In the genomic region with DNA sequence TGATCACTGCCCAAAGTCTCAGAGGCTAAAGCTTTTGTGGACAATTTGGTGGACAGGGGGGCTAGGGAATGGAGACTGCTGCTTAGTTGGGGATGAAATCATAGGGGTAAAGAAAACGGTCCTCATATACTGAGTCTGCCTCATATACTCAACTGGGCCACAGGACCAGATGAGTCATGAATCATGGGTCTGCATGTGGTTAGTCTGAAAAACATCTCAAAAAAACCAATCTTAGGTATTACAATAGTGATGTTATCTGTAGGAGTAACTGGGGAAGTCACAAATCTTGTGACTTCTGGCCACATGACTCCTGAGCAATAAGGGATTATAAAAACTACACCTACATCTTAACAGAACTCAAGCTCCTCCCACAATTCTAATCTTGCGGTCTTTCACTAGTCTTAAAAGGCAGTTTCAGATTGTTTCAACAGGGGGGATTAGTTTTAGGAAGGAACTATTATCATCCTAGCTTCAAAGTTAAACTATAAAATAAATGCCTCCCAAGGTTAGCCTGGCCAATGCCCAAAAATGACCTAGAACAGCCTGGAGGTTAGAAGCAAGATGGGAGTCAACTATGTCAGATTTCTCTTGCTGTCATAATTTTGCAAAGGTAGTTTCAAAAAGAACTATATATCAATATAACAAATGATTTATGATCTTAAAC, we compare ENCODE assay signal across 11 cellular contexts. TPM values are rescaled to one million over a fixed set of nuclear protein-coding genes. Genes with fewer than 3 reads are reported as not detected.
DNase-seq lines count a peak whose midpoint lies in the region; ATAC-seq and TF ChIP-seq lines count a peak whose summit lies in the region.
"Had no signal": no experiment of that assay in that cellular context is flagged by ENCODE, and none has a peak within 500 bp of the region (broad histone marks: within the 10 kb centered on the region; RNA-seq: fewer than 3 reads in every experiment).

No MANE protein-coding gene starts in this region.

- peaks cover 4% of the 10 kb centered on the region for H3K36me3 ChIP-seq in CD4-positive, CD25-positive, alpha-beta regulatory T cell (ENCODE audit: control insufficient read depth, insufficient read depth, low read length)
- no peaks in the 10 kb centered on the region for H3K36me3 ChIP-seq in testis (ENCODE audit: low read depth, missing control alignments)
- H3K36me3 ChIP-seq: stomach had no signal

- ATAC-seq in CD4-positive, CD25-positive, alpha-beta regulatory T cell (ENCODE audit: low read depth in 2 of 2) = peak; percentile 94 to 95
- ATAC-seq in GM19468 (IDR thresholded peaks at IDR 0.05; ENCODE audit: extremely low read depth, unreplicated experiment) (peak; percentile 54), HG03520 (IDR thresholded peaks at IDR 0.05; ENCODE audit: unreplicated experiment) (peak; percentile 58)
- ATAC-seq in activated naive CD8-positive, alpha-beta T cell treated with anti-CD3 and anti-CD28 coated beads, Interleukin-2, amount 10 ng/mL, durations not matched to agents 7 days and 5 days (ENCODE audit: low read depth) = peak; percentile 65

- TF ChIP-seq POLR2A in testis (IDR thresholded peaks at IDR 0.05) = no peak

- POLR2A ChIA-PET in activated naive CD8-positive, alpha-beta T cell treated with anti-CD3 and anti-CD28 coated beads, Interleukin-2, amount 10 ng/mL, durations not matched to agents 7 days and 5 days (lab: Charles Lee) = no interaction called here

- H3K4me1 ChIP-seq in CD4-positive, CD25-positive, alpha-beta regulatory T cell (ENCODE audit: control insufficient read depth, insufficient read depth, low read length, poor library complexity, severe bottlenecking) = peaks cover 5% of the 10 kb centered on the region
- H3K4me1 ChIP-seq in testis = no peaks in the 10 kb centered on the region

- no peaks in the 10 kb centered on the region for H3K27me3 ChIP-seq in CD4-positive, CD25-positive, alpha-beta regulatory T cell (ENCODE audit: control insufficient read depth, insufficient read depth, low read length)
- no peaks in the 10 kb centered on the region for H3K27me3 ChIP-seq in testis
- H3K27me3 ChIP-seq: stomach had no signal

- peak overlapping the region; percentile 33 to 90 (median 55) for H3K27ac Mint-ChIP-seq in CD4-positive, CD25-positive, alpha-beta regulatory T cell
- peak overlapping the region; percentile 56 for H3K27ac Mint-ChIP-seq in activated naive CD8-positive, alpha-beta T cell treated with anti-CD3 and anti-CD28 coated beads, Interleukin-2, amount 10 ng/mL, durations not matched to agents 7 days and 5 days

- TF ChIP-seq CTCF in testis (IDR thresholded peaks at IDR 0.05) = no peak

- peaks cover 0 to 5% (median 0%) of the 10 kb centered on the region in 7 donors for H3K9me3 Mint-ChIP-seq in CD4-positive, CD25-positive, alpha-beta regulatory T cell
- peaks cover 2% of the 10 kb centered on the region for H3K9me3 Mint-ChIP-seq in activated naive CD8-positive, alpha-beta T cell treated with anti-CD3 and anti-CD28 coated beads, Interleukin-2, amount 10 ng/mL, durations not matched to agents 7 days and 5 days

- no peak overlapping the region for H3K4me3 ChIP-seq in CD4-positive, CD25-positive, alpha-beta regulatory T cell (ENCODE audit: low read depth, low read length)
- no peak overlapping the region for H3K4me3 ChIP-seq in testis
- H3K4me3 ChIP-seq: stomach had no signal

- H3K9me3 ChIP-seq in CD4-positive, CD25-positive, alpha-beta regulatory T cell (ENCODE audit: control insufficient read depth in 2 of 2, low read length in 2 of 2) = no peaks in the 10 kb centered on the region
- H3K9me3 ChIP-seq in testis = no peaks in the 10 kb centered on the region
- H3K9me3 ChIP-seq: Caco-2, stomach had no signal

- H3K27me3 Mint-ChIP-seq in CD4-positive, CD25-positive, alpha-beta regulatory T cell = no peaks in the 10 kb centered on the region
- no peaks in the 10 kb centered on the region for H3K27me3 Mint-ChIP-seq in activated naive CD8-positive, alpha-beta T cell treated with anti-CD3 and anti-CD28 coated beads, Interleukin-2, amount 10 ng/mL, durations not matched to agents 7 days and 5 days

- peaks cover 35 to 89% (median 59%) of the 10 kb centered on the region in 4 donors for H3K4me1 Mint-ChIP-seq in CD4-positive, CD25-positive, alpha-beta regulatory T cell
- H3K4me1 Mint-ChIP-seq in activated naive CD8-positive, alpha-beta T cell treated with anti-CD3 and anti-CD28 coated beads, Interleukin-2, amount 10 ng/mL, durations not matched to agents 7 days and 5 days = peaks cover 14% of the 10 kb centered on the region

- 98 to 100% methylated on average over 2 of the region's 2 CpGs for WGBS in testis, 2 donors

- peaks cover 37% of the 10 kb centered on the region for H3K36me3 Mint-ChIP-seq in CD4-positive, CD25-positive, alpha-beta regulatory T cell
- H3K36me3 Mint-ChIP-seq in activated naive CD8-positive, alpha-beta T cell treated with anti-CD3 and anti-CD28 coated beads, Interleukin-2, amount 10 ng/mL, durations not matched to agents 7 days and 5 days = peaks cover 41% of the 10 kb centered on the region

- DNase-seq in CD4-positive, CD25-positive, alpha-beta regulatory T cell = peak; percentile 6 to 63 (median 44)
- DNase-seq in activated naive CD8-positive, alpha-beta T cell treated with anti-CD3 and anti-CD28 coated beads, Interleukin-2, amount 10 ng/mL, durations not matched to agents 7 days and 5 days = no peak
- DNase-seq in SW 1271 (lab: John Stamatoyannopoulos, UW) = no peak
- no peak for DNase-seq in NCI-H82 treated with DMSO at 0.1 percent for 48 hours (lab: John Stamatoyannopoulos, UW; ENCODE audit: unreplicated experiment)
- DNase-seq in HK-2 (ENCODE audit: unreplicated experiment) = no peak
- DNase-seq in testis = no peak
- DNase-seq: Caco-2, NCI-H526, stomach had no signal

- H3K4me3 Mint-ChIP-seq in CD4-positive, CD25-positive, alpha-beta regulatory T cell = peak overlapping the region in 3 of 4 donors; percentile 25 to 72 (median 40)
- H3K4me3 Mint-ChIP-seq in activated naive CD8-positive, alpha-beta T cell treated with anti-CD3 and anti-CD28 coated beads, Interleukin-2, amount 10 ng/mL, durations not matched to agents 7 days and 5 days = no peak overlapping the region

- H3K27ac ChIP-seq in CD4-positive, CD25-positive, alpha-beta regulatory T cell (ENCODE audit: insufficient read depth, low read length, poor library complexity, severe bottlenecking) = peak overlapping the region; percentile 43
- H3K27ac ChIP-seq in testis = no peak overlapping the region
- H3K27ac ChIP-seq: stomach had no signal

- intact Hi-C loops in testis (cut with DNase I; ENCODE audit: low total_unique reads) = no loop called here

RNA-seq across cellular contexts. Expression of gene TMEM161B, which starts 17.5 kb away (rescaled TPM):
- total RNA-seq in CD4-positive, CD25-positive, alpha-beta regulatory T cell = 30.1 TPM
- polyA plus RNA-seq in CD4-positive, CD25-positive, alpha-beta regulatory T cell = 10 to 100 TPM in 3 of 4 donors, 1 to 10 TPM in 1; 7.4 to 16.3 (median 13.1) TPM
- total RNA-seq in activated naive CD8-positive, alpha-beta T cell treated with anti-CD3 and anti-CD28 coated beads, Interleukin-2, amount 10 ng/mL, durations not matched to agents 7 days and 5 days = 10 to 100 TPM; 27.3 to 31.5 TPM
- 10 to 100 TPM; 20.2 to 23.5 TPM for total RNA-seq in testis
- 25.6 TPM for polyA plus RNA-seq in testis (ENCODE audit: insufficient read depth, low read depth, low replicate concordance)

Comparison
In these comparisons a context has a peak if more than half of its experiments do, and no peak if none do; other contexts are left out.
1. DNase-seq: peak in CD4-positive, CD25-positive, alpha-beta regulatory T cell (3 of 3); none in activated naive CD8-positive, alpha-beta T cell treated with anti-CD3 and anti-CD28 coated beads, Interleukin-2, amount 10 ng/mL, durations not matched to agents 7 days and 5 days (single experiment), SW 1271 (0 of 2), NCI-H82 treated with DMSO at 0.1 percent for 48 hours (single experiment), HK-2 (single experiment) and testis (single experiment).
2. Peak in every context shown above with its lines, with median percentiles within 50 percentile points of each other: ATAC-seq.